In genomic region chr10:133356953-133357292, GRCh38 we compare ENCODE assay signal across 9 cellular contexts. TPM values are rescaled to one million over a fixed set of nuclear protein-coding genes. Genes with fewer than 3 reads are reported as not detected.
DNase-seq lines count a peak whose midpoint lies in the region; ATAC-seq, FAIRE-seq and TF ChIP-seq lines count a peak whose summit lies in the region.
"Had no signal": no experiment of that assay in that cellular context is flagged by ENCODE, and none has a peak within 500 bp of the region (broad histone marks: within the 10 kb centered on the region; RNA-seq: fewer than 3 reads in every experiment).

No MANE protein-coding gene starts in this region.

- no peak for TF ChIP-seq EP300 in GM12878 (IDR thresholded peaks at IDR 0.05; ENCODE audit: borderline replicate concordance in 1 of 2, control insufficient read depth in 1 of 2, low read depth in 2 of 2, low read length in 2 of 2)
- no peak for TF ChIP-seq EP300 in upper lobe of left lung (IDR thresholded peaks at IDR 0.05)

- intact Hi-C loops in GM12878 (cut with micrococcal nuclease; ENCODE audit: unreplicated experiment), result no loop called here

- ATAC-seq in activated naive CD4-positive, alpha-beta T cell treated with anti-CD3 and anti-CD28 coated beads, Interleukin-2, amount 50 U/mL, for 72 hours, result no peak
- ATAC-seq in GM12878 (peak; percentile 30; the same call in 2 of the 3 replicates), lung (ENCODE audit: insufficient read depth, low FRiP score) (no peak), upper lobe of left lung (ENCODE audit: low FRiP score in 2 of 2) (peak in 1 of 2 donors; percentile 0), GM18517 (IDR thresholded peaks at IDR 0.05; ENCODE audit: unreplicated experiment) (no peak)

- TF ChIP-seq POLR2A in GM12878 (IDR thresholded peaks at IDR 0.05; ENCODE audit: low read depth, low read length) (no peak), upper lobe of left lung (IDR thresholded peaks at IDR 0.05) (no peak)

- H4K20me1 ChIP-seq in GM12878 (ENCODE audit: control insufficient read depth, insufficient read depth), result no peaks in the 10 kb centered on the region

- CTCF ChIA-PET in GM12878 (lab: Yijun Ruan, JAX), result interaction anchor here (0.8 to 1.1 kb wide), 2 partner anchors 134 to 164 kb away, joined by 3 read pairs; no protein-coding TSS in a partner anchor

- DNase-seq in activated naive CD4-positive, alpha-beta T cell treated with anti-CD3 and anti-CD28 coated beads, Interleukin-2, amount 50 U/mL, for 72 hours (ENCODE audit: low spot score in 2 of 2), result no peak
- no peak for DNase-seq in GM12878 (ENCODE audit: low read depth, low spot score)
- DNase-seq in lung (ENCODE audit: low spot score), result no peak
- no peak for DNase-seq in upper lobe of left lung
- no peak for DNase-seq in GM13977 (ENCODE audit: low spot score)
- DNase-seq in central memory CD4-positive, alpha-beta T cell, result no peak

- no peak overlapping the region; the same call in 1 of the 2 replicates for H2AFZ ChIP-seq in GM12878 (ENCODE audit: control insufficient read depth, low read depth, low read length)

- TF ChIP-seq RAD21 in GM12878 (IDR thresholded peaks at IDR 0.05; ENCODE audit: insufficient read depth, low read depth, low read length), result no peak

- RAD21 ChIA-PET in GM12878 (lab: Charles Lee; ENCODE audit: unreplicated experiment), result interaction anchor here (0.9 to 1.2 kb wide), 3 partner anchors 27 to 44 kb away, joined by 3 to 4 read pairs (median 3); no protein-coding TSS in a partner anchor

- peak overlapping the region; percentile 67 for H3K9ac ChIP-seq in GM12878 (ENCODE audit: control insufficient read depth, insufficient read depth, low read length)

- H3K27ac Mint-ChIP-seq in activated naive CD4-positive, alpha-beta T cell treated with anti-CD3 and anti-CD28 coated beads, Interleukin-2, amount 50 U/mL, for 24 hours, result peak overlapping the region; percentile 8
- H3K27ac Mint-ChIP-seq in activated naive CD4-positive, alpha-beta T cell treated with anti-CD3 and anti-CD28 coated beads, Interleukin-2, amount 50 U/mL, for 72 hours, result peak overlapping the region in 1 of 2 donors; percentile 68

- no TSS peak for BruUV-seq in GM12878 (replicated peaks; lab: Mats Ljungman, UMichigan)

- no peaks in the 10 kb centered on the region for H3K27me3 Mint-ChIP-seq in activated naive CD4-positive, alpha-beta T cell treated with anti-CD3 and anti-CD28 coated beads, Interleukin-2, amount 50 U/mL, for 24 hours

- WGBS in GM12878 (ENCODE audit: insufficient coverage, insufficient replicate concordance, low lambda C conversion rate, missing lambda C conversion rate), result 43% methylated on average over 14 of the region's 17 CpGs
- WGBS in lung, 2 donors, result 25 to 35% methylated on average over 14 to 17 of the region's 17 CpGs
- WGBS in upper lobe of left lung, 2 donors, result 15 to 40% methylated on average over 8 to 17 of the region's 17 CpGs

- H3K27ac ChIP-seq in GM12878 (ENCODE audit: control insufficient read depth, insufficient read depth) (peak overlapping the region; percentile 38; the same call in 1 of the 2 replicates), lung (ENCODE audit: low read depth in 1 of 2, low read length in 1 of 2) (no peak overlapping the region), upper lobe of left lung (peak overlapping the region; percentile 61 to 87 (median 80))

- no peaks in the 10 kb centered on the region for H3K9me3 Mint-ChIP-seq in activated naive CD4-positive, alpha-beta T cell treated with anti-CD3 and anti-CD28 coated beads, Interleukin-2, amount 50 U/mL, for 24 hours
- no peaks in the 10 kb centered on the region for H3K9me3 Mint-ChIP-seq in activated naive CD4-positive, alpha-beta T cell treated with anti-CD3 and anti-CD28 coated beads, Interleukin-2, amount 50 U/mL, for 72 hours

- POLR2A ChIA-PET in GM12878 (lab: Charles Lee), result interaction anchor here (0.6 to 1.7 kb wide), 3 partner anchors 22 to 47 kb away, joined by 3 to 5 read pairs (median 4); partner anchors contain the start of gene PAOX

- H3K4me3 ChIP-seq in GM12878 (peak overlapping the region; percentile 73), lung (peak overlapping the region; percentile 68), upper lobe of left lung (peak overlapping the region; percentile 71 to 84 (median 81))

- peak overlapping the region; percentile 85 for H3K4me3 Mint-ChIP-seq in activated naive CD4-positive, alpha-beta T cell treated with anti-CD3 and anti-CD28 coated beads, Interleukin-2, amount 50 U/mL, for 24 hours

- H3K4me1 ChIP-seq in GM12878 (ENCODE audit: control insufficient read depth, insufficient read depth, low read length) (peaks cover 11% of the 10 kb centered on the region), lung (ENCODE audit: control insufficient read depth in 2 of 2, insufficient read depth in 2 of 2, low read length in 2 of 2) (peaks cover 0 to 10% of the 10 kb centered on the region in 2 donors), upper lobe of left lung (peaks cover 11 to 23% (median 13%) of the 10 kb centered on the region in 4 donors)

- H3K4me2 ChIP-seq in GM12878 (ENCODE audit: control insufficient read depth, insufficient read depth), result peak overlapping the region; percentile 85

- TF ChIP-seq CTCF in GM12878 (IDR thresholded peaks at IDR 0.05 in 2 of 3, conservative IDR thresholded peaks at IDR 0.05 in 1 of 3; ENCODE audit: control insufficient read depth in 2 of 3, extremely low read depth in 1 of 3, insufficient read depth in 1 of 3, low read depth in 3 of 3, low read length in 3 of 3) (no peak), lung (IDR thresholded peaks at IDR 0.05; ENCODE audit: control extremely low read depth, extremely low read depth) (no peak), upper lobe of left lung (IDR thresholded peaks at IDR 0.05) (no peak), GM13977 (IDR thresholded peaks at IDR 0.05; ENCODE audit: extremely low read depth, insufficient read depth, missing control alignments) (no peak)

- no peaks in the 10 kb centered on the region for H3K9me3 ChIP-seq in GM12878 (replicated peaks; ENCODE audit: control insufficient read depth, insufficient read depth, low read length)
- no peaks in the 10 kb centered on the region for H3K9me3 ChIP-seq in lung (ENCODE audit: control insufficient read depth in 2 of 2, insufficient read depth in 1 of 2, low read length in 1 of 2)
- no peaks in the 10 kb centered on the region for H3K9me3 ChIP-seq in upper lobe of left lung

- no peaks in the 10 kb centered on the region for H3K27me3 ChIP-seq in GM12878 (replicated peaks in 1 of 2; ENCODE audit: control insufficient read depth in 2 of 2, insufficient read depth in 2 of 2, low read length in 1 of 2)
- no peaks in the 10 kb centered on the region for H3K27me3 ChIP-seq in lung (ENCODE audit: control insufficient read depth, insufficient read depth)
- peaks cover 0 to 2% (median 0%) of the 10 kb centered on the region in 4 donors for H3K27me3 ChIP-seq in upper lobe of left lung

- SMC1A ChIA-PET in GM12878 (lab: Charles Lee; ENCODE audit: uncharacterized antibody, unreplicated experiment), result interaction anchor here (1.0 kb wide), 1 partner anchor 11 kb away, joined by 4 read pairs; no protein-coding TSS in a partner anchor

- FAIRE-seq in GM12878 (lab: Jason Lieb, UNC), result no peak
- FAIRE-seq: G401.6 had no signal

- H3K4me1 Mint-ChIP-seq in activated naive CD4-positive, alpha-beta T cell treated with anti-CD3 and anti-CD28 coated beads, Interleukin-2, amount 50 U/mL, for 24 hours, result no peaks in the 10 kb centered on the region

- H3K79me2 ChIP-seq in GM12878 (ENCODE audit: control insufficient read depth, insufficient read depth, low read length), result no peaks in the 10 kb centered on the region; the same call in 1 of the 2 replicates

- no peaks in the 10 kb centered on the region for H3K36me3 ChIP-seq in GM12878 (ENCODE audit: control insufficient read depth in 2 of 2, insufficient read depth in 2 of 2, low read length in 1 of 2)
- H3K36me3 ChIP-seq in lung (ENCODE audit: control insufficient read depth in 2 of 2, insufficient read depth in 2 of 2, low read length in 2 of 2), result peaks cover 0 to 9% of the 10 kb centered on the region in 2 donors
- H3K36me3 ChIP-seq in upper lobe of left lung, result peaks cover 0 to 4% (median 1%) of the 10 kb centered on the region in 4 donors

- in situ Hi-C loops in GM12878 (cut with MboI), result no loop called here
- in situ Hi-C loops in GM13977 (cut with MboI; ENCODE audit: low pct_unique_long_range_greater_than_20kb, low sequenced_read_pairs, unreplicated experiment), result no loop called here

- H3K36me3 Mint-ChIP-seq in activated naive CD4-positive, alpha-beta T cell treated with anti-CD3 and anti-CD28 coated beads, Interleukin-2, amount 50 U/mL, for 24 hours, result no peaks in the 10 kb centered on the region
- no peaks in the 10 kb centered on the region for H3K36me3 Mint-ChIP-seq in activated naive CD4-positive, alpha-beta T cell treated with anti-CD3 and anti-CD28 coated beads, Interleukin-2, amount 50 U/mL, for 72 hours

RNA-seq across cellular contexts. Expression of gene FUOM, which starts 0.9 kb away (rescaled TPM):
- 10 to 100 TPM; 24.1 to 24.2 TPM for total RNA-seq in activated naive CD4-positive, alpha-beta T cell treated with anti-CD3 and anti-CD28 coated beads, Interleukin-2, amount 50 U/mL, for 72 hours
- 13.0 and 16.8 TPM in 2 replicates for total RNA-seq in GM12878 (2013; cell fraction: nucleolus; rRNA removed)
- total RNA-seq in GM12878 (2014; rRNA removed), result 35.3 and 35.4 TPM in 2 replicates
- 19.2 and 21.4 TPM in 2 replicates for total RNA-seq in GM12878 (2014; rRNA removed; fragmentation: Illumina TruSeq; extraction: Trizol)
- 34.9 and 36.9 TPM in 2 replicates for total RNA-seq in GM12878 (2021)
- polyA plus RNA-seq in GM12878 (2011; ENCODE audit: low read depth), result 4.4 TPM
- polyA plus RNA-seq in GM12878 (2011; rRNA removed), result 9.9 and 13.6 TPM in 2 replicates
- polyA plus RNA-seq in GM12878 (2011; cell fraction: cytosol; rRNA removed), result 17.9 and 36.0 TPM in 2 replicates
- polyA plus RNA-seq in GM12878 (2011; cell fraction: nucleus; rRNA removed), result 21.8 and 26.3 TPM in 2 replicates
- 17.7 and 20.3 TPM in 2 replicates for polyA plus RNA-seq in GM12878 (2012)
- 2.2 and 7.0 TPM in 2 replicates for polyA plus RNA-seq in GM12878 (2014; fragmentation: Illumina TruSeq; extraction: Trizol)
- 10 to 100 TPM in 1 of 2 experiments, 1 to 10 TPM in 1; 1.8 to 11.2 TPM for polyA plus RNA-seq in GM12878 (2014; fragmentation: Nextera tagmentation; extraction: Ambion mirVana)
- polyA plus RNA-seq in GM12878 (2014; rRNA removed), result 41.7 and 50.2 TPM in 2 replicates
- polyA plus RNA-seq in GM12878 (2016; fragmentation: Nextera tagmentation; extraction: Ambion mirVana), result 10 to 100 TPM; 29.7 to 33.3 TPM
- polyA minus RNA-seq in GM12878 (2011; rRNA and poly(A)+ RNA removed), result 1.9 and 5.5 TPM in 2 replicates
- 1.5 and 2.1 TPM in 2 replicates for polyA minus RNA-seq in GM12878 (2011; cell fraction: cytosol; rRNA and poly(A)+ RNA removed)
- polyA minus RNA-seq in GM12878 (2011; cell fraction: nucleus; rRNA and poly(A)+ RNA removed), result 13.3 and 23.6 TPM in 2 replicates
- 10 to 100 TPM in 1 of 2 donors, 1 to 10 TPM in 1; 8.4 to 32.5 TPM for total RNA-seq in lung
- 10 to 100 TPM; 35.8 to 41.4 TPM for polyA plus RNA-seq in lung
- 10 to 100 TPM; 15.4 to 37.5 (median 26.0) TPM for total RNA-seq in upper lobe of left lung

RNA-seq across cellular contexts. Expression of gene PRAP1, which starts 9.8 kb away (rescaled TPM):
- not detected for total RNA-seq in activated naive CD4-positive, alpha-beta T cell treated with anti-CD3 and anti-CD28 coated beads, Interleukin-2, amount 50 U/mL, for 72 hours
- not detected in 2 replicates for total RNA-seq in GM12878 (2013; cell fraction: nucleolus; rRNA removed)
- total RNA-seq in GM12878 (2014; rRNA removed) (not detected in 2 replicates), GM12878 (2014; rRNA removed; fragmentation: Illumina TruSeq; extraction: Trizol) (not detected in 2 replicates), GM12878 (2021) (not detected in 2 replicates), lung (under 1 TPM in 1 of 2 donors, not detected in 1; 0.25 TPM), upper lobe of left lung (not detected)
- polyA plus RNA-seq in GM12878 (2011; ENCODE audit: low read depth), result not detected
- polyA plus RNA-seq in GM12878 (2011; rRNA removed) (not detected in 2 replicates), GM12878 (2014; fragmentation: Illumina TruSeq; extraction: Trizol) (not detected in 2 replicates), GM12878 (2014; fragmentation: Nextera tagmentation; extraction: Ambion mirVana) (not detected), GM12878 (2014; rRNA removed) (not detected in 2 replicates), GM12878 (2016; fragmentation: Nextera tagmentation; extraction: Ambion mirVana) (under 1 TPM in 1 of 2 experiments, not detected in 1; 0.25 TPM), lung (not detected)
- not detected in 2 replicates for polyA plus RNA-seq in GM12878 (2011; cell fraction: cytosol; rRNA removed)
- not detected in 2 replicates for polyA plus RNA-seq in GM12878 (2011; cell fraction: nucleus; rRNA removed)
- polyA plus RNA-seq in GM12878 (2012), result 0.32 and 0.42 TPM in 2 replicates
- polyA minus RNA-seq in GM12878 (2011; rRNA and poly(A)+ RNA removed), result not detected in 2 replicates
- polyA minus RNA-seq in GM12878 (2011; cell fraction: cytosol; rRNA and poly(A)+ RNA removed), result not detected in 2 replicates
- not detected in 2 replicates for polyA minus RNA-seq in GM12878 (2011; cell fraction: nucleus; rRNA and poly(A)+ RNA removed)

RNA-seq across cellular contexts. Expression of gene ECHS1, which starts 16.2 kb away (rescaled TPM):
- 10 to 100 TPM; 58.5 to 86.0 TPM for total RNA-seq in activated naive CD4-positive, alpha-beta T cell treated with anti-CD3 and anti-CD28 coated beads, Interleukin-2, amount 50 U/mL, for 72 hours
- 7.9 and 8.3 TPM in 2 replicates for total RNA-seq in GM12878 (2013; cell fraction: nucleolus; rRNA removed)
- total RNA-seq in GM12878 (2014; rRNA removed), result 63.5 and 71.4 TPM in 2 replicates
- 48.0 and 50.8 TPM in 2 replicates for total RNA-seq in GM12878 (2014; rRNA removed; fragmentation: Illumina TruSeq; extraction: Trizol)
- 73.2 and 77.8 TPM in 2 replicates for total RNA-seq in GM12878 (2021)
- polyA plus RNA-seq in GM12878 (2011; ENCODE audit: low read depth), result 52.7 TPM
- 21.0 and 32.7 TPM in 2 replicates for polyA plus RNA-seq in GM12878 (2011; rRNA removed)
- polyA plus RNA-seq in GM12878 (2011; cell fraction: cytosol; rRNA removed), result 49.9 and 52.1 TPM in 2 replicates
- polyA plus RNA-seq in GM12878 (2011; cell fraction: nucleus; rRNA removed), result 45.0 and 46.7 TPM in 2 replicates
- polyA plus RNA-seq in GM12878 (2012), result 60.0 and 70.1 TPM in 2 replicates
- 35.6 and 57.1 TPM in 2 replicates for polyA plus RNA-seq in GM12878 (2014; fragmentation: Illumina TruSeq; extraction: Trizol)
- 10 to 100 TPM; 55.3 to 67.7 TPM for polyA plus RNA-seq in GM12878 (2014; fragmentation: Nextera tagmentation; extraction: Ambion mirVana)
- 51.9 and 52.6 TPM in 2 replicates for polyA plus RNA-seq in GM12878 (2014; rRNA removed)
- 100 to 1,000 TPM; 162 to 164 TPM for polyA plus RNA-seq in GM12878 (2016; fragmentation: Nextera tagmentation; extraction: Ambion mirVana)
- polyA minus RNA-seq in GM12878 (2011; rRNA and poly(A)+ RNA removed), result 14.8 and 20.7 TPM in 2 replicates
- polyA minus RNA-seq in GM12878 (2011; cell fraction: cytosol; rRNA and poly(A)+ RNA removed), result 15.1 and 18.8 TPM in 2 replicates
- polyA minus RNA-seq in GM12878 (2011; cell fraction: nucleus; rRNA and poly(A)+ RNA removed), result 4.5 and 5.1 TPM in 2 replicates
- total RNA-seq in lung, result 10 to 100 TPM; 44.5 to 82.4 TPM
- polyA plus RNA-seq in lung, result 10 to 100 TPM; 71.1 to 83.9 TPM
- total RNA-seq in upper lobe of left lung, result 10 to 100 TPM; 32.5 to 69.6 (median 53.2) TPM

RNA-seq across cellular contexts. Expression of gene CALY, which starts 20.2 kb away (rescaled TPM):
- total RNA-seq in activated naive CD4-positive, alpha-beta T cell treated with anti-CD3 and anti-CD28 coated beads, Interleukin-2, amount 50 U/mL, for 72 hours, result not detected
- total RNA-seq in GM12878 (2013; cell fraction: nucleolus; rRNA removed), result not detected in 2 replicates
- not detected in 2 replicates for total RNA-seq in GM12878 (2014; rRNA removed)
- not detected in 2 replicates for total RNA-seq in GM12878 (2014; rRNA removed; fragmentation: Illumina TruSeq; extraction: Trizol)
- not detected in 2 replicates for total RNA-seq in GM12878 (2021)
- not detected for polyA plus RNA-seq in GM12878 (2011; ENCODE audit: low read depth)
- 0.07 TPM in 1 of 2 replicates, not detected in the other for polyA plus RNA-seq in GM12878 (2011; rRNA removed)
- 0.07 TPM in 1 of 2 replicates, not detected in the other for polyA plus RNA-seq in GM12878 (2011; cell fraction: cytosol; rRNA removed)
- 0.44 and 0.87 TPM in 2 replicates for polyA plus RNA-seq in GM12878 (2011; cell fraction: nucleus; rRNA removed)
- polyA plus RNA-seq in GM12878 (2012), result not detected in 2 replicates
- not detected in 2 replicates for polyA plus RNA-seq in GM12878 (2014; fragmentation: Illumina TruSeq; extraction: Trizol)
- polyA plus RNA-seq in GM12878 (2014; fragmentation: Nextera tagmentation; extraction: Ambion mirVana), result not detected
- not detected in 2 replicates for polyA plus RNA-seq in GM12878 (2014; rRNA removed)
- not detected for polyA plus RNA-seq in GM12878 (2016; fragmentation: Nextera tagmentation; extraction: Ambion mirVana)
- polyA minus RNA-seq in GM12878 (2011; rRNA and poly(A)+ RNA removed), result not detected in 2 replicates
- polyA minus RNA-seq in GM12878 (2011; cell fraction: cytosol; rRNA and poly(A)+ RNA removed), result not detected in 2 replicates
- polyA minus RNA-seq in GM12878 (2011; cell fraction: nucleus; rRNA and poly(A)+ RNA removed), result not detected in 2 replicates
- total RNA-seq in lung, result not detected
- polyA plus RNA-seq in lung, result not detected
- total RNA-seq in upper lobe of left lung, result 1 to 10 TPM in 1 of 6 donors, not detected in 5; 7.4 TPM

RNA-seq across cellular contexts. Expression of gene PAOX, which starts 22.1 kb away (rescaled TPM):
- 1 to 10 TPM; 3.9 to 5.6 TPM for total RNA-seq in activated naive CD4-positive, alpha-beta T cell treated with anti-CD3 and anti-CD28 coated beads, Interleukin-2, amount 50 U/mL, for 72 hours
- total RNA-seq in GM12878 (2013; cell fraction: nucleolus; rRNA removed), result 12.1 and 14.7 TPM in 2 replicates
- 11.7 and 13.8 TPM in 2 replicates for total RNA-seq in GM12878 (2014; rRNA removed)
- total RNA-seq in GM12878 (2014; rRNA removed; fragmentation: Illumina TruSeq; extraction: Trizol), result 5.5 and 7.2 TPM in 2 replicates
- 14.4 and 16.1 TPM in 2 replicates for total RNA-seq in GM12878 (2021)
- polyA plus RNA-seq in GM12878 (2011; ENCODE audit: low read depth), result 2.5 TPM
- polyA plus RNA-seq in GM12878 (2011; rRNA removed), result 4.3 and 4.7 TPM in 2 replicates
- polyA plus RNA-seq in GM12878 (2011; cell fraction: cytosol; rRNA removed), result 6.5 and 7.6 TPM in 2 replicates
- 9.9 and 13.2 TPM in 2 replicates for polyA plus RNA-seq in GM12878 (2011; cell fraction: nucleus; rRNA removed)
- 7.4 and 8.3 TPM in 2 replicates for polyA plus RNA-seq in GM12878 (2012)
- polyA plus RNA-seq in GM12878 (2014; fragmentation: Illumina TruSeq; extraction: Trizol), result 2.2 and 4.1 TPM in 2 replicates
- polyA plus RNA-seq in GM12878 (2014; fragmentation: Nextera tagmentation; extraction: Ambion mirVana), result 1 to 10 TPM; 1.2 to 4.9 TPM
- polyA plus RNA-seq in GM12878 (2014; rRNA removed), result 15.1 and 16.1 TPM in 2 replicates
- 10 to 100 TPM; 20.5 to 22.2 TPM for polyA plus RNA-seq in GM12878 (2016; fragmentation: Nextera tagmentation; extraction: Ambion mirVana)
- polyA minus RNA-seq in GM12878 (2011; rRNA and poly(A)+ RNA removed), result 3.2 and 9.8 TPM in 2 replicates
- 2.8 and 3.9 TPM in 2 replicates for polyA minus RNA-seq in GM12878 (2011; cell fraction: cytosol; rRNA and poly(A)+ RNA removed)
- 5.4 and 5.7 TPM in 2 replicates for polyA minus RNA-seq in GM12878 (2011; cell fraction: nucleus; rRNA and poly(A)+ RNA removed)
- 1 to 10 TPM; 6.9 to 7.0 TPM for total RNA-seq in lung
- 1 to 10 TPM; 4.4 to 6.3 TPM for polyA plus RNA-seq in lung
- total RNA-seq in upper lobe of left lung, result 10 to 100 TPM in 3 of 6 donors, 1 to 10 TPM in 3; 4.7 to 24.1 (median 10.3) TPM

Comparison
In these comparisons a context has a peak if more than half of its experiments do, and no peak if none do; other contexts are left out.
1. H3K27ac ChIP-seq: peak in GM12878 (single experiment) and upper lobe of left lung (4 of 4); none in lung (0 of 2).
2. Peak in every context shown above with its lines, with median percentiles within 50 percentile points of each other: H3K4me3 ChIP-seq.